14 cellular contexts compared by ENCODE assay signal in genomic region chr16:3161235-3162018, GRCh38. TPM values are rescaled to one million over a fixed set of nuclear protein-coding genes. Genes with fewer than 3 reads are reported as not detected.
A peak's percentile ranks its signal among the peaks of the same experiment; 100 is the strongest.
DNase-seq lines count a peak whose midpoint lies in the region; ATAC-seq and TF ChIP-seq lines count a peak whose summit lies in the region.
"Had no signal": no experiment of that assay in that cellular context is flagged by ENCODE, and none has a peak within 500 bp of the region (broad histone marks: within the 10 kb centered on the region; RNA-seq: fewer than 3 reads in every experiment).

No MANE protein-coding gene starts in this region.

- no peaks in the 10 kb centered on the region for H3K36me3 Mint-ChIP-seq in immature natural killer cell

- no peak overlapping the region for H3K27ac Mint-ChIP-seq in immature natural killer cell

- H3K27ac ChIP-seq in BLaER1 treated with 17β-estradiol and CSF1 and Interleukin-3, amounts not matched to agents 10 nM and 100 nM, result no peak overlapping the region
- no peak overlapping the region for H3K27ac ChIP-seq in breast epithelium
- H3K27ac ChIP-seq: SJSA1 had no signal

- no peak for ATAC-seq in GM18858 (IDR thresholded peaks at IDR 0.05; ENCODE audit: unreplicated experiment)
- ATAC-seq in HG02852 (IDR thresholded peaks at IDR 0.05; ENCODE audit: unreplicated experiment), result no peak

- peaks cover 41 to 46% of the 10 kb centered on the region in 2 donors for H3K4me1 Mint-ChIP-seq in immature natural killer cell

- H4K20me1 ChIP-seq in BLaER1 treated with 17β-estradiol and CSF1 and Interleukin-3, amounts not matched to agents 10 nM and 100 nM, result peaks cover 0 to 13% (median 3%) of the 10 kb centered on the region in 11 experiments; a peak in 5 of 22 replicates

- no peak overlapping the region; a peak in 1 of 22 replicates for H3K9ac ChIP-seq in BLaER1 treated with 17β-estradiol and CSF1 and Interleukin-3, amounts not matched to agents 10 nM and 100 nM

- TF ChIP-seq POLR2A in breast epithelium (IDR thresholded peaks at IDR 0.05), result no peak

- TF ChIP-seq CTCF in breast epithelium (IDR thresholded peaks at IDR 0.05), result no peak

- intact Hi-C loops in breast epithelium (cut with DNase I; ENCODE audit: low total_unique reads), result loop anchor here (10.0 kb wide), 1 partner anchor 107 kb away; no protein-coding TSS in a partner anchor

- peaks cover 0 to 52% (median 45%) of the 10 kb centered on the region in 11 experiments; a peak in 21 of 22 replicates for H3K27me3 ChIP-seq in BLaER1 treated with 17β-estradiol and CSF1 and Interleukin-3, amounts not matched to agents 10 nM and 100 nM
- H3K27me3 ChIP-seq in breast epithelium, result no peaks in the 10 kb centered on the region
- H3K27me3 ChIP-seq: SJSA1 had no signal

- H3K36me3 ChIP-seq in BLaER1 treated with 17β-estradiol and CSF1 and Interleukin-3, amounts not matched to agents 10 nM and 100 nM, result no peaks in the 10 kb centered on the region
- no peaks in the 10 kb centered on the region for H3K36me3 ChIP-seq in breast epithelium
- H3K36me3 ChIP-seq: SJSA1 had no signal

- no peaks in the 10 kb centered on the region for H3K9me3 ChIP-seq in BLaER1 treated with 17β-estradiol and CSF1 and Interleukin-3, amounts not matched to agents 10 nM and 100 nM (replicated peaks in 1 of 11)
- no peaks in the 10 kb centered on the region for H3K9me3 ChIP-seq in breast epithelium
- H3K9me3 ChIP-seq: SJSA1 had no signal

- no peak overlapping the region for H3K4me3 ChIP-seq in BLaER1 treated with 17β-estradiol and CSF1 and Interleukin-3, amounts not matched to agents 10 nM and 100 nM
- no peak overlapping the region for H3K4me3 ChIP-seq in breast epithelium
- H3K4me3 ChIP-seq: SJSA1 had no signal

- peaks cover 0 to 5% (median 0%) of the 10 kb centered on the region in 6 donors for H3K9me3 Mint-ChIP-seq in immature natural killer cell

- H3K4me1 ChIP-seq in BLaER1 treated with 17β-estradiol and CSF1 and Interleukin-3, amounts not matched to agents 10 nM and 100 nM, result peaks cover 25 to 65% (median 54%) of the 10 kb centered on the region in 10 experiments
- H3K4me1 ChIP-seq in breast epithelium, result no peaks in the 10 kb centered on the region

- H3K27me3 Mint-ChIP-seq in immature natural killer cell (ENCODE audit: low read depth in 3 of 3), result peaks cover 17 to 33% (median 29%) of the 10 kb centered on the region in 3 donors

- H3K4me3 Mint-ChIP-seq in immature natural killer cell, result peak overlapping the region; percentile 39 to 64 (median 47)

- H3K4me2 ChIP-seq in BLaER1 treated with 17β-estradiol and CSF1 and Interleukin-3, amounts not matched to agents 10 nM and 100 nM, result peak overlapping the region; percentile 2 to 91 (median 34); a peak in 18 of 22 replicates

- DNase-seq in DMS 273 (lab: John Stamatoyannopoulos, UW; ENCODE audit: unreplicated experiment) (peak; percentile 77), NCI-H69 (lab: John Stamatoyannopoulos, UW) (peak; percentile 85), immature natural killer cell (no peak), breast epithelium (ENCODE audit: low spot score in 2 of 2) (no peak), HuH-7 (ENCODE audit: low spot score) (no peak)
- DNase-seq: activated naive CD4-positive, alpha-beta T cell treated with Interleukin-2 at 50 U/mL for 16 hours; KBM-7; midbrain had no signal

RNA-seq across cellular contexts. Expression of gene OR1F1, which starts 26.6 kb away (rescaled TPM):
- not detected for polyA plus RNA-seq in immature natural killer cell
- not detected for total RNA-seq in breast epithelium
- total RNA-seq: fibroblast of lung, renal cortical epithelial cell, SJSA1 had no signal

RNA-seq across cellular contexts. Expression of gene ZNF213, which starts 26.6 kb away (rescaled TPM):
- polyA plus RNA-seq in immature natural killer cell, result 1 to 10 TPM; 1.7 to 4.5 (median 2.4) TPM
- total RNA-seq in breast epithelium, result 1 to 10 TPM; 4.0 to 5.6 (median 5.6) TPM

RNA-seq across cellular contexts. Expression of gene ZNF205, which starts 49.0 kb away (rescaled TPM):
- polyA plus RNA-seq in immature natural killer cell, result under 1 TPM in 1 of 3 donors, not detected in 2; 0.13 TPM
- total RNA-seq in breast epithelium, result 10 to 100 TPM; 12.5 to 18.9 (median 13.4) TPM

Comparison
In these comparisons a context has a peak if more than half of its experiments do, and no peak if none do; other contexts are left out.
1. DNase-seq: peak in DMS 273 (single experiment) and NCI-H69 (single experiment); none in immature natural killer cell (0 of 3), breast epithelium (0 of 2) and HuH-7 (single experiment).